In genomic region chr5:375921-376871, GRCh38 we compare ENCODE assay signal across 12 cellular contexts. TPM values are rescaled to one million over a fixed set of nuclear protein-coding genes. Genes with fewer than 3 reads are reported as not detected.
DNase-seq lines count a peak whose midpoint lies in the region; TF ChIP-seq lines count a peak whose summit lies in the region.
"Had no signal": no experiment of that assay in that cellular context is flagged by ENCODE, and none has a peak within 500 bp of the region (broad histone marks: within the 10 kb centered on the region; RNA-seq: fewer than 3 reads in every experiment).

No MANE protein-coding gene starts in this region.

- no peak overlapping the region for H3K4me3 Mint-ChIP-seq in T-helper 1 cell treated with Interleukin-12 subunit alpha and Interleukin-12 subunit beta and Interleukin-4 antibody, amounts not matched to agents 30 μg/mL and 1 μg/mL, for 36 hours
- H3K4me3 Mint-ChIP-seq in endothelial cell (ENCODE audit: unreplicated experiment) = no peak overlapping the region
- H3K4me3 Mint-ChIP-seq: neural crest cell had no signal

- TF ChIP-seq CTCF in RWPE1 (conservative IDR thresholded peaks at IDR 0.05; ENCODE audit: low read depth) (no peak), spleen (IDR thresholded peaks at IDR 0.05 in 8 of 11, conservative IDR thresholded peaks at IDR 0.05 in 3 of 11) (no peak), endothelial cell (IDR thresholded peaks at IDR 0.05; ENCODE audit: unreplicated experiment) (no peak)

- TF ChIP-seq POLR2A in spleen (IDR thresholded peaks at IDR 0.05) = no peak

- peaks cover 0 to 33% (median 18%) of the 10 kb centered on the region in 6 donors for H3K4me1 ChIP-seq in spleen
- no peaks in the 10 kb centered on the region for H3K4me1 ChIP-seq in mesendoderm (ENCODE audit: control insufficient read depth, low read depth, low read length)

- H3K4me2 ChIP-seq in mesendoderm (ENCODE audit: low read length) = no peak overlapping the region
- H3K4me2 ChIP-seq: PC-9 had no signal

- H3K56ac ChIP-seq in mesendoderm (ENCODE audit: low read length) = no peak overlapping the region

- H3K27ac ChIP-seq in RWPE1 (peak overlapping the region; percentile 75), spleen (no peak overlapping the region), mesendoderm (ENCODE audit: low read depth, low read length) (no peak overlapping the region)
- H3K27ac ChIP-seq: body of pancreas, PC-9 had no signal

- no peak overlapping the region for H2BK120ac ChIP-seq in mesendoderm (ENCODE audit: low read depth, low read length)

- no peak overlapping the region for H2AK5ac ChIP-seq in mesendoderm (ENCODE audit: low read length)

- H3K9me3 Mint-ChIP-seq in T-helper 1 cell treated with Interleukin-12 subunit alpha and Interleukin-12 subunit beta and Interleukin-4 antibody, amounts not matched to agents 30 μg/mL and 1 μg/mL, for 36 hours = no peaks in the 10 kb centered on the region
- H3K9me3 Mint-ChIP-seq in endothelial cell (ENCODE audit: unreplicated experiment) = no peaks in the 10 kb centered on the region

- peaks cover 11% of the 10 kb centered on the region for H3K36me3 Mint-ChIP-seq in T-helper 1 cell treated with Interleukin-12 subunit alpha and Interleukin-12 subunit beta and Interleukin-4 antibody, amounts not matched to agents 30 μg/mL and 1 μg/mL, for 36 hours (ENCODE audit: low read depth)
- peaks cover 3% of the 10 kb centered on the region for H3K36me3 Mint-ChIP-seq in endothelial cell (ENCODE audit: low read depth, unreplicated experiment)

- H3K23ac ChIP-seq in mesendoderm (ENCODE audit: low read length) = no peak overlapping the region

- H3K27me3 ChIP-seq in spleen (replicated peaks in 1 of 7) = peaks cover 0 to 48% (median 17%) of the 10 kb centered on the region in 7 donors
- H3K27me3 ChIP-seq in mesendoderm (ENCODE audit: insufficient read depth, low read length, poor library complexity) = peaks cover 2% of the 10 kb centered on the region

- H2BK15ac ChIP-seq in mesendoderm (replicated peaks; ENCODE audit: low read depth) = no peak overlapping the region

- no peak for DNase-seq in T-helper 1 cell
- no peak for DNase-seq in RWPE1 (ENCODE audit: low spot score)
- peak; percentile 42 for DNase-seq in ecto neural progenitor cell (ENCODE audit: low spot score)
- DNase-seq in spleen = peak; percentile 67
- no peak for DNase-seq in NCI-H82 (lab: John Stamatoyannopoulos, UW)
- DNase-seq in mesendoderm = no peak
- DNase-seq in endothelial cell (ENCODE audit: low spot score) = no peak
- DNase-seq: NCI-H2081 had no signal

- intact Hi-C loops in spleen (cut with DNase I; ENCODE audit: low total_unique reads) = no loop called here

- H3K18ac ChIP-seq in mesendoderm (ENCODE audit: low read length) = no peak overlapping the region

- no peaks in the 10 kb centered on the region for H3K79me1 ChIP-seq in mesendoderm (ENCODE audit: low read length)

- no peak overlapping the region for H4K8ac ChIP-seq in mesendoderm (ENCODE audit: low read depth, low read length)

- WGBS in spleen, 5 donors = 88 to 96% (median 92%) methylated on average over 23 to 32 of the region's 32 CpGs
- WGBS in mesendoderm (ENCODE audit: extremely low coverage, insufficient coverage, low lambda C conversion rate) = no CpG with 5 or more reads among the region's 32 CpGs

- H3K27ac Mint-ChIP-seq in T-helper 1 cell treated with Interleukin-12 subunit alpha and Interleukin-12 subunit beta and Interleukin-4 antibody, amounts not matched to agents 30 μg/mL and 1 μg/mL, for 36 hours = peak overlapping the region; percentile 12
- no peak overlapping the region for H3K27ac Mint-ChIP-seq in endothelial cell (ENCODE audit: unreplicated experiment)

- no peaks in the 10 kb centered on the region for H3K36me3 ChIP-seq in spleen
- no peaks in the 10 kb centered on the region for H3K36me3 ChIP-seq in mesendoderm (ENCODE audit: control insufficient read depth, insufficient read depth, low read length)

- H3K9ac ChIP-seq in mesendoderm (ENCODE audit: low read length) = no peak overlapping the region

- H3K4me3 ChIP-seq in spleen (no peak overlapping the region), mesendoderm (ENCODE audit: low read length) (no peak overlapping the region)
- H3K4me3 ChIP-seq: body of pancreas, PC-9 had no signal

- H3K27me3 Mint-ChIP-seq in T-helper 1 cell treated with Interleukin-12 subunit alpha and Interleukin-12 subunit beta and Interleukin-4 antibody, amounts not matched to agents 30 μg/mL and 1 μg/mL, for 36 hours (ENCODE audit: low read depth) = no peaks in the 10 kb centered on the region
- H3K27me3 Mint-ChIP-seq in endothelial cell (ENCODE audit: unreplicated experiment) = peaks cover 10% of the 10 kb centered on the region

- no peak overlapping the region for H4K5ac ChIP-seq in mesendoderm (ENCODE audit: low read length)

- POLR2A ChIA-PET in RWPE1 (lab: Yijun Ruan, JAX; ENCODE audit: low non-redundant PET) = no interaction called here

- H3K9me3 ChIP-seq in spleen = no peaks in the 10 kb centered on the region
- H3K9me3 ChIP-seq: body of pancreas had no signal

- H3K79me2 ChIP-seq in mesendoderm (ENCODE audit: control insufficient read depth, insufficient read depth, low read length) = no peaks in the 10 kb centered on the region

- peaks cover 56% of the 10 kb centered on the region for H3K4me1 Mint-ChIP-seq in T-helper 1 cell treated with Interleukin-12 subunit alpha and Interleukin-12 subunit beta and Interleukin-4 antibody, amounts not matched to agents 30 μg/mL and 1 μg/mL, for 36 hours (ENCODE audit: low read depth)
- H3K4me1 Mint-ChIP-seq in endothelial cell (ENCODE audit: unreplicated experiment) = peaks cover 8% of the 10 kb centered on the region
- H3K4me1 Mint-ChIP-seq: neural crest cell had no signal

- no peak overlapping the region for H3K4ac ChIP-seq in mesendoderm (ENCODE audit: low read depth, low read length)

- H2BK5ac ChIP-seq in mesendoderm (ENCODE audit: low read length) = no peak overlapping the region

- CTCF ChIA-PET in RWPE1 (lab: Yijun Ruan, JAX) = interaction anchor here (0.6 kb wide), 1 partner anchor 59 kb away, joined by 3 read pairs; no protein-coding TSS in a partner anchor

RNA-seq across cellular contexts. Expression of gene AHRR, which starts 54.7 kb away (rescaled TPM):
- total RNA-seq in spleen = 10 to 100 TPM; 11.2 to 28.5 (median 14.0) TPM
- polyA plus RNA-seq in spleen = 1 to 10 TPM in 2 of 3 donors, under 1 TPM in 1; 0.96 to 5.4 (median 2.8) TPM
- polyA plus RNA-seq in mesendoderm (2013, experiment 1 of 2) = 0.17 TPM
- 0.22 TPM for polyA plus RNA-seq in mesendoderm (2013, experiment 2 of 2)
- total RNA-seq in endothelial cell (ENCODE audit: unreplicated experiment) = 8.7 TPM

Comparison
In these comparisons a context has a peak if more than half of its experiments do, and no peak if none do; other contexts are left out.
1. DNase-seq: peak in ecto neural progenitor cell (single experiment) and spleen (single experiment); none in T-helper 1 cell (0 of 5), RWPE1 (single experiment), NCI-H82 (single experiment), mesendoderm (single experiment) and endothelial cell (single experiment).